1 cellular context compared by ENCODE assay signal in genomic region chr5:159262859-159263568, GRCh38.
TF ChIP-seq lines count a peak whose summit lies in the region.

UBLCP1 (plus strand) TSS chr5:159263290; CDS start chr5:159268916, 5,626 bp downstream.

TF ChIP-seq in K562, 482 proteins besides CTCF, POLR2A, EP300 and RAD21 (continued from another document and continues in another):
- TF ChIP-seq ZNF398 (CRISPR knock-in tag; IDR thresholded peaks at IDR 0.05) (no peak), PTTG1 (tag; IDR thresholded peaks at IDR 0.05; ENCODE audit: low read depth) (no peak), ATF2 (CRISPR knock-in tag; IDR thresholded peaks at IDR 0.05) (no peak), CGGBP1 (CRISPR knock-in tag; IDR thresholded peaks at IDR 0.05) (no peak), BRCA1 (IDR thresholded peaks at IDR 0.05) (no peak), BRCA1 (CRISPR knock-in tag; IDR thresholded peaks at IDR 0.05) (no peak), JUND (IDR thresholded peaks at IDR 0.05; ENCODE audit: borderline replicate concordance, low read depth, low read length) (no peak), JUND (tag; IDR thresholded peaks at IDR 0.05; ENCODE audit: borderline replicate concordance, low read depth, low read length) (no peak; the same call in 2 of the 3 replicates), EP400 (IDR thresholded peaks at IDR 0.05) (peak; percentile 88), ZNF668 (CRISPR knock-in tag; IDR thresholded peaks at IDR 0.05) (no peak), KDM5B (IDR thresholded peaks at IDR 0.05; ENCODE audit: insufficient replicate concordance, low read depth, low read length) (peak; percentile 77), MAX (CRISPR knock-in tag; IDR thresholded peaks at IDR 0.05) (no peak; the same call in 1 of the 2 replicates), SIN3A (IDR thresholded peaks at IDR 0.05; ENCODE audit: borderline replicate concordance in 2 of 2, control insufficient read depth in 1 of 2, low read depth in 2 of 2, low read length in 2 of 2) (peak; percentile 68 to 86; a peak in 2 of 4 replicates), ESRRB (CRISPR knock-in tag; IDR thresholded peaks at IDR 0.05; ENCODE audit: borderline replicate concordance) (no peak), NR3C1 (CRISPR knock-in tag; IDR thresholded peaks at IDR 0.05) (no peak), BRD4 (IDR thresholded peaks at IDR 0.05) (peak; percentile 36; the same call in 1 of the 2 replicates), GTF2A2 (tag; IDR thresholded peaks at IDR 0.05) (no peak), PREB (CRISPR knock-in tag; IDR thresholded peaks at IDR 0.05) (no peak), U2AF2 (optimal IDR thresholded peaks at IDR 0.05; ENCODE audit: low read depth, low read length) (no peak), SREBF2 (CRISPR knock-in tag; IDR thresholded peaks at IDR 0.05) (no peak), ZNF764 (CRISPR knock-in tag; IDR thresholded peaks at IDR 0.05; ENCODE audit: low read depth) (no peak), SIRT6 (IDR thresholded peaks at IDR 0.05; ENCODE audit: low read depth, low read length) (no peak), HEY1 (CRISPR knock-in tag; IDR thresholded peaks at IDR 0.05; ENCODE audit: borderline replicate concordance) (no peak), TRIM28 (IDR thresholded peaks at IDR 0.05) (no peak), RNF219 (CRISPR knock-in tag; IDR thresholded peaks at IDR 0.05) (no peak), SETDB1 (IDR thresholded peaks at IDR 0.05; ENCODE audit: low read length) (no peak), RNF2 (IDR thresholded peaks at IDR 0.05) (no peak), ZBTB2 (IDR thresholded peaks at IDR 0.05) (peak; percentile 55; the same call in 1 of the 2 replicates), ARID3A (IDR thresholded peaks at IDR 0.05; ENCODE audit: borderline replicate concordance, low read depth, low read length) (no peak), SMC3 (conservative IDR thresholded peaks at IDR 0.05; ENCODE audit: insufficient read depth, low read depth, low read length) (no peak), KDM4B (IDR thresholded peaks at IDR 0.05; ENCODE audit: borderline replicate concordance in 2 of 2, low read depth in 1 of 2) (peak in 1 of 2 experiments; percentile 91; a peak in 1 of 4 replicates), RAD51 (IDR thresholded peaks at IDR 0.05; ENCODE audit: borderline replicate concordance, low read depth) (no peak), GTF3C2 (IDR thresholded peaks at IDR 0.05; ENCODE audit: borderline replicate concordance, extremely low read depth, insufficient read length) (no peak), GABPB2 (CRISPR knock-in tag; conservative IDR thresholded peaks at IDR 0.05) (no peak), HMGXB4 (CRISPR knock-in tag; IDR thresholded peaks at IDR 0.05) (0 out of 2 replicates have a peak, but pooled peaks have one; percentile 47), DPF2 (IDR thresholded peaks at IDR 0.05) (no peak), CHD4 (IDR thresholded peaks at IDR 0.05; ENCODE audit: insufficient read depth, insufficient replicate concordance, low read depth, low read length, poor library complexity, severe bottlenecking) (no peak), HOXB6 (CRISPR knock-in tag; IDR thresholded peaks at IDR 0.05; ENCODE audit: borderline replicate concordance) (no peak), THAP7 (CRISPR knock-in tag; IDR thresholded peaks at IDR 0.05) (0 out of 2 replicates have a peak, but pooled peaks have one; percentile 29), ATF3 (IDR thresholded peaks at IDR 0.05) (no peak), ATF3 (CRISPR knock-in tag; conservative IDR thresholded peaks at IDR 0.05) (no peak; the same call in 1 of the 2 replicates), SP2 (IDR thresholded peaks at IDR 0.05; ENCODE audit: extremely low read depth, low read depth, low read length, poor library complexity, severe bottlenecking) (peak; percentile 9), CAMTA2 (CRISPR knock-in tag; conservative IDR thresholded peaks at IDR 0.05) (no peak), HMGN3 (IDR thresholded peaks at IDR 0.05; ENCODE audit: borderline replicate concordance, extremely low read depth, insufficient read length, low read depth, low read length) (no peak), KDM1A (IDR thresholded peaks at IDR 0.05) (no peak), TARDBP (IDR thresholded peaks at IDR 0.05) (peak; percentile 17; the same call in 1 of the 2 replicates)
